In the genomic region with DNA sequence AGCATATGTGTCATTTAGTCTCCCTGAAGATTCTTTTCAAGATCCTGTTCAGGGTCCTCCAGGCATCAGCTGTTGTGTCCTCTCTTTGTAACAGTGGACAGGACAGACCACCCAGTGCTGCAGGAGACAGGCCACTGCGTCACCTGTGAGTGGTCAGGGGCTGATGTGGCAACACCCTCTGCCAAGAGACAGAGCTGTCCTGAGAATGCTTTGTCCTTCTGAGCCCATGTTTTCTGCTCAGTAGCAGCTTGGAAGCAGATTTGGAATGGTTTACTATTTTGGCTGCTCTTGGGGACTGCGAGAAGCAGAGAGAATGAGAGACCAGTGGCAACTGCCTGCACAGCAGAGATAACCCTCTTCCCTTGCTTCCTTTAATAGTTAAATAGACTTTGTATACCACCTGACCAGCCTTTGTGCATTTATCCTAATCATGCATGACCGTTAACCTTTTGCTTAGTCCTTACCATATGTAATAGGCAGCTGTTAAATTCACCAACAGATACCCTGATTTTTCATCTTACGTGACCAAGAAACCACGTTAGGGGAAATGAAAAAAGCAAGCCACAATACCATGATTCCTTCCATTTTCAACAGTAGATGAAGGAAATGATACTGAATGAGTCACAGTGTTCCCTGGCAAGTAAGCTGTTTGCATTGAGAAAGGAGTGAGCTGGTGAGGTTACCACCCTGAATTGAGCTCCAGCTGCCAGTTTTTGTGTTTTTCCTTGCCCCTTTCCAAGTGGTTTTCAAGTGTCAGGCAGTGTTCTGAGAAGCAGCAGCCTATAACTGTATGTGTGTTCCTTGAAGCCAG, we compare ENCODE assay signal across 9 cellular contexts. TPM values are rescaled to one million over a fixed set of nuclear protein-coding genes. Genes with fewer than 3 reads are reported as not detected.
A peak's percentile ranks its signal among the peaks of the same experiment; 100 is the strongest.
DNase-seq lines count a peak whose midpoint lies in the region; ATAC-seq, FAIRE-seq and TF ChIP-seq lines count a peak whose summit lies in the region.
"Had no signal": no experiment of that assay in that cellular context is flagged by ENCODE, and none has a peak within 500 bp of the region (broad histone marks: within the 10 kb centered on the region; RNA-seq: fewer than 3 reads in every experiment).

No MANE protein-coding gene starts in this region.

- CTCF ChIA-PET in AG04449 (lab: Yijun Ruan, JAX), result interaction anchor here (0.8 kb wide), 1 partner anchor 205 kb away, joined by 3 read pairs; no protein-coding TSS in a partner anchor

- no peaks in the 10 kb centered on the region for H3K4me1 ChIP-seq in mesodermal cell (ENCODE audit: control insufficient read depth, insufficient read depth, low read length, poor library complexity, severe bottlenecking)

- peak overlapping the region; percentile 54 for H3K27ac ChIP-seq in mesodermal cell (ENCODE audit: low read depth, low read length, severe bottlenecking)

- in situ Hi-C loops in T47D (cut with HindIII; ENCODE audit: low pct_unique_long_range_greater_than_20kb, low sequenced_read_pairs), result no loop called here

- ATAC-seq in HG02840 (IDR thresholded peaks at IDR 0.05; ENCODE audit: low FRiP score, unreplicated experiment), result peak; percentile 91

- TF ChIP-seq CTCF in AG04449 (IDR thresholded peaks at IDR 0.05; ENCODE audit: insufficient read depth, low read length, missing control alignments), result no peak

- DNase-seq in AG04449 (ENCODE audit: low read depth, low spot score) (peak; percentile 33), GM18507 (ENCODE audit: extremely low spot score, insufficient read length, low read depth) (peak; percentile 46), NCI-H2107 (lab: John Stamatoyannopoulos, UW) (peak; percentile 80), T47D (ENCODE audit: low read depth in 1 of 2, low spot score in 1 of 2) (peak; percentile 45 to 69), DMS153 (lab: John Stamatoyannopoulos, UW) (no peak)
- no peak for DNase-seq in effector CD8-positive, alpha-beta T cell (lab: John Stamatoyannopoulos, UW)

- POLR2A ChIA-PET in AG04449 (lab: Yijun Ruan, JAX), result no interaction called here

- no peaks in the 10 kb centered on the region for H3K36me3 ChIP-seq in mesodermal cell (ENCODE audit: control insufficient read depth, insufficient read depth, low read length)

- 94 to 100% methylated on average over 2 to 3 of the region's 5 CpGs for WGBS in mesodermal cell (ENCODE audit: insufficient coverage in 2 of 2), 2 experiments

- H3K4me3 ChIP-seq in AG04449 (ENCODE audit: low read depth, low read length) (no peak overlapping the region), mesodermal cell (ENCODE audit: extremely low read depth, insufficient read depth, low read length, poor library complexity, severe bottlenecking) (no peak overlapping the region)

- H3K9me3 ChIP-seq in mesodermal cell (ENCODE audit: control insufficient read depth, low read length), result no peaks in the 10 kb centered on the region

- FAIRE-seq in GM18507 (lab: Jason Lieb, UNC), result peak; percentile 96
- FAIRE-seq: H1 had no signal

RNA-seq across cellular contexts. Expression of a gene that starts 35.5 kb away (rescaled TPM):
- polyA plus RNA-seq in mesodermal cell (2013, experiment 1 of 2), result 14.8 TPM
- 18.5 TPM for polyA plus RNA-seq in mesodermal cell (2013, experiment 2 of 2)

Comparison
In these comparisons a context has a peak if more than half of its experiments do, and no peak if none do; other contexts are left out.
1. DNase-seq: peak in AG04449 (single experiment), GM18507 (single experiment), NCI-H2107 (single experiment) and T47D (2 of 2); none in DMS153 (single experiment) and effector CD8-positive, alpha-beta T cell (single experiment).